8 cellular contexts compared by ENCODE assay signal in genomic region chr17:10616502-10617119, GRCh38. TPM values are rescaled to one million over a fixed set of nuclear protein-coding genes. Genes with fewer than 3 reads are reported as not detected.
A peak's percentile ranks its signal among the peaks of the same experiment; 100 is the strongest.
DNase-seq lines count a peak whose midpoint lies in the region; ATAC-seq, FAIRE-seq and TF ChIP-seq lines count a peak whose summit lies in the region.

No MANE protein-coding gene starts in this region.

- no peak overlapping the region for H2AFZ ChIP-seq in endothelial cell of umbilical vein (ENCODE audit: low read depth, low read length)

- CTCF ChIA-PET in endothelial cell of umbilical vein (lab: Charles Lee), result interaction anchor here (0.5 to 8.2 kb wide), 19 partner anchors 8 to 1039 kb away, joined by 3 to 108 read pairs (median 8); partner anchors contain the start of genes CFAP52 and STX8

- no peak overlapping the region for H3K9ac ChIP-seq in endothelial cell of umbilical vein (replicated peaks; ENCODE audit: extremely low read depth, insufficient read depth, low read length)

- H3K36me3 ChIP-seq in endothelial cell of umbilical vein (ENCODE audit: control insufficient read depth in 2 of 2, extremely low read depth in 1 of 2, insufficient read depth in 2 of 2, low read length in 2 of 2), result no peaks in the 10 kb centered on the region

- POLR2A ChIA-PET in endothelial cell of umbilical vein (lab: Charles Lee), result no interaction called here

- H3K9me3 ChIP-seq in endothelial cell of umbilical vein (replicated peaks; ENCODE audit: control insufficient read depth, insufficient read depth, low read length), result no peaks in the 10 kb centered on the region

- ATAC-seq in HG03135 (IDR thresholded peaks at IDR 0.05; ENCODE audit: unreplicated experiment), result peak; percentile 49
- no peak for ATAC-seq in HG03095 (IDR thresholded peaks at IDR 0.05; ENCODE audit: unreplicated experiment)

- no peak overlapping the region for H3K4me2 ChIP-seq in endothelial cell of umbilical vein (ENCODE audit: insufficient read depth, low read length)

- H4K20me1 ChIP-seq in endothelial cell of umbilical vein (replicated peaks; ENCODE audit: control insufficient read depth, extremely low read depth, insufficient read depth, low read length), result no peaks in the 10 kb centered on the region

- dilution Hi-C loops in endothelial cell of umbilical vein (cut with MboI; ENCODE audit: extremely low pct_ligation_motif_present, low sequenced_read_pairs), result no loop called here

- no peaks in the 10 kb centered on the region for H3K4me1 ChIP-seq in endothelial cell of umbilical vein (ENCODE audit: control insufficient read depth, extremely low read depth, insufficient read depth, low read length)

- no peak for TF ChIP-seq POLR2A in endothelial cell of umbilical vein (IDR thresholded peaks at IDR 0.05; ENCODE audit: low read depth, low read length)

- intact Hi-C loops in endothelial cell of umbilical vein (cut with micrococcal nuclease), result loop anchor here (10.0 kb wide), 1 partner anchor 892 kb away; no protein-coding TSS in a partner anchor

- no peak overlapping the region for H3K4me3 ChIP-seq in endothelial cell of umbilical vein (replicated peaks in 1 of 3; ENCODE audit: insufficient read depth in 1 of 3, low read depth in 1 of 3, low read length in 3 of 3)

- DNase-seq in NCI-H82 treated with DMSO at 0.1 percent for 48 hours (lab: John Stamatoyannopoulos, UW; ENCODE audit: unreplicated experiment) (peak; percentile 78), endothelial cell of umbilical vein (ENCODE audit: low read depth, low spot score) (peak; percentile 51), mucosa of gallbladder (ENCODE audit: low spot score) (peak; percentile 73)
- peak; percentile 41 to 68 (median 51) for DNase-seq in activated CD8-positive, alpha-beta memory T cell treated with anti-CD3 and anti-CD28 coated beads for 48 hours (ENCODE audit: low read depth in 2 of 3, low spot score in 2 of 3)
- DNase-seq in stimulated activated CD8-positive, alpha-beta memory T cell treated with anti-CD3 and anti-CD28 coated beads, Interleukin-4, amount 100 ng/mL, for 48 hours, result peak; percentile 91

- TF ChIP-seq CTCF in endothelial cell of umbilical vein (IDR thresholded peaks at IDR 0.05; ENCODE audit: extremely low read depth in 1 of 2, insufficient read depth in 1 of 2, low read depth in 1 of 2, low read length in 2 of 2), result peak; percentile 95 to 98

- H3K79me2 ChIP-seq in endothelial cell of umbilical vein (ENCODE audit: control insufficient read depth, insufficient read depth, low read length), result no peaks in the 10 kb centered on the region

- FAIRE-seq in G401.6 (lab: Jason Lieb, UNC) (peak; percentile 66), endothelial cell of umbilical vein (lab: Jason Lieb, UNC) (peak; percentile 79)

- BruUV-seq in endothelial cell of umbilical vein (replicated peaks; lab: Mats Ljungman, UMichigan), result no TSS peak

- H3K27ac ChIP-seq in endothelial cell of umbilical vein (ENCODE audit: insufficient read depth, low read depth, low read length), result no peak overlapping the region

- H3K27me3 ChIP-seq in endothelial cell of umbilical vein (ENCODE audit: control insufficient read depth in 2 of 2, insufficient read depth in 2 of 2, low read length in 2 of 2), result no peaks in the 10 kb centered on the region

- H3K9me1 ChIP-seq in endothelial cell of umbilical vein (replicated peaks; ENCODE audit: control insufficient read depth, extremely low read depth, insufficient read depth, low read length), result no peaks in the 10 kb centered on the region

TF ChIP-seq in endothelial cell of umbilical vein, 7 proteins besides CTCF, POLR2A, EP300 and RAD21:
- TF ChIP-seq GATA2 (IDR thresholded peaks at IDR 0.05; ENCODE audit: insufficient read depth, insufficient read length, low read depth, low read length) (no peak), MAX (IDR thresholded peaks at IDR 0.05; ENCODE audit: insufficient read depth, insufficient read length) (no peak), POLR2AphosphoS5 (IDR thresholded peaks at IDR 0.05; ENCODE audit: insufficient read depth, low read depth, low read length) (no peak), JUN (IDR thresholded peaks at IDR 0.05; ENCODE audit: borderline replicate concordance, insufficient read depth, insufficient read length, low read depth) (no peak), MYC (IDR thresholded peaks at IDR 0.05; ENCODE audit: low read depth, low read length) (no peak), EZH2 (IDR thresholded peaks at IDR 0.05; ENCODE audit: borderline replicate concordance, low read depth, low read length, severe bottlenecking) (no peak), FOS (IDR thresholded peaks at IDR 0.05; ENCODE audit: borderline replicate concordance, insufficient read depth, low read length) (no peak)
TF ChIP-seq in endothelial cell of umbilical vein: peak in this region for 0.

RNA-seq across cellular contexts. Expression of gene MYH3, which starts 40.5 kb away (rescaled TPM):
- total RNA-seq in endothelial cell of umbilical vein, result 0.73 and 0.78 TPM in 2 replicates
- 0.08 and 0.65 TPM in 2 replicates for polyA plus RNA-seq in endothelial cell of umbilical vein
- 0.14 and 0.21 TPM in 2 replicates for polyA plus RNA-seq in endothelial cell of umbilical vein (2011; cell fraction: cytosol; rRNA removed)
- polyA plus RNA-seq in endothelial cell of umbilical vein (2011; cell fraction: nucleus; rRNA removed), result 2.2 and 2.7 TPM in 2 replicates
- polyA plus RNA-seq in endothelial cell of umbilical vein (2012), result 0.41 and 0.44 TPM in 2 replicates
- polyA minus RNA-seq in endothelial cell of umbilical vein, result 0.13 and 0.78 TPM in 2 replicates
- not detected for polyA minus RNA-seq in endothelial cell of umbilical vein (2011; cell fraction: cytosol; rRNA and poly(A)+ RNA removed)
- 0.43 and 0.63 TPM in 2 replicates for polyA minus RNA-seq in endothelial cell of umbilical vein (2011; cell fraction: nucleus; rRNA and poly(A)+ RNA removed)
- total RNA-seq in mucosa of gallbladder, result 3.4 TPM
